Comparison of ENCODE assay signal across 1 cellular context in the genomic region with DNA sequence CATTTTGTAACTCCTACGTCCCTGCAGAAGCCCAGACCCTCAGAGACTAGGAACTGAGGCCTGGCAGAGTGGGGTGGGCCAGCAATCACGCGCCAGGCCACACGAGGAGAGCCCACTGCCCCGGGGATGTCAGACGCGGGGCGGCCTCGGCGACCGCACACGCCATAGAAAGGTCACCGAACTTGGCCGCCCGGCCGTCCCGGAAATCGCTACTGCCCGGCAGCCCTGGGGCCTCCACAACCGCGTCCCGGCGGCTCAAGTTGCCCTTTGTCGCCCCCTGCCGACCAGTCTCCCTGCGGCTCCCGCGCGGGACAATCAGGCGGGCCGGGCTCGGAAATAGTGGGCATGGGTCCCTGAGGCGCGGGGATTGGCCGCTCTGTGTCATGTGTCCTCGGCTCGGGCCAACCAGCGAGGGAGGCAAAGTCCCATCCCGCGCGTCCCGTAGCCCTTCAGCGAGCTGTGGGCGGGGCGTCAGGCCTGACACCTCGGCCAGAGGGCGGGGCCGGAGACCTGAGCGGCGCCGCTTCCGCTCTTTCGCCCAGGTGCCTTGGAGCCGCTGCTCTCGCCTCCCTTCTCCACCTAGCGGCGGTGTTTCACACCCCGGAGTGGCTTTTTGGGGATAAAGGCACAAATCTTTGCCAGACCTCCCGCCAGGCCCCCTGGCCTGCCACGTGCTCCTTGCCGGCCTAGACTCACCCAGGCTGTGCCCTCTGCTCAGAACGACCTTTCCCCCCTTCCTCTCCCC.
TF ChIP-seq lines count a peak whose summit lies in the region.

No MANE protein-coding gene starts in this region.

TF ChIP-seq in GM12878, 131 proteins besides CTCF, POLR2A, EP300 and RAD21 (continued from another document and continues in another):
- TF ChIP-seq, protein P1, sequence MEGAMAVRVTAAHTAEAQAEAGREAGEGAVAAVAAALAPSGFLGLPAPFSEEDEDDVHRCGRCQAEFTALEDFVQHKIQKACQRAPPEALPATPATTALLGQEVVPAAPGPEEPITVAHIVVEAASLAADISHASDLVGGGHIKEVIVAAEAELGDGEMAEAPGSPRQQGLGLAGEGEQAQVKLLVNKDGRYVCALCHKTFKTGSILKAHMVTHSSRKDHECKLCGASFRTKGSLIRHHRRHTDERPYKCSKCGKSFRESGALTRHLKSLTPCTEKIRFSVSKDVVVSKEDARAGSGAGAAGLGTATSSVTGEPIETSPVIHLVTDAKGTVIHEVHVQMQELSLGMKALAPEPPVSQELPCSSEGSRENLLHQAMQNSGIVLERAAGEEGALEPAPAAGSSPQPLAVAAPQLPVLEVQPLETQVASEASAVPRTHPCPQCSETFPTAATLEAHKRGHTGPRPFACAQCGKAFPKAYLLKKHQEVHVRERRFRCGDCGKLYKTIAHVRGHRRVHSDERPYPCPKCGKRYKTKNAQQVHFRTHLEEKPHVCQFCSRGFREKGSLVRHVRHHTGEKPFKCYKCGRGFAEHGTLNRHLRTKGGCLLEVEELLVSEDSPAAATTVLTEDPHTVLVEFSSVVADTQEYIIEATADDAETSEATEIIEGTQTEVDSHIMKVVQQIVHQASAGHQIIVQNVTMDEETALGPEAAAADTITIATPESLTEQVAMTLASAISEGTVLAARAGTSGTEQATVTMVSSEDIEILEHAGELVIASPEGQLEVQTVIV (IDR thresholded peaks at IDR 0.05; ENCODE audit: borderline replicate concordance, partially characterized antibody) = peak; percentile 50
- TF ChIP-seq, protein P2, sequence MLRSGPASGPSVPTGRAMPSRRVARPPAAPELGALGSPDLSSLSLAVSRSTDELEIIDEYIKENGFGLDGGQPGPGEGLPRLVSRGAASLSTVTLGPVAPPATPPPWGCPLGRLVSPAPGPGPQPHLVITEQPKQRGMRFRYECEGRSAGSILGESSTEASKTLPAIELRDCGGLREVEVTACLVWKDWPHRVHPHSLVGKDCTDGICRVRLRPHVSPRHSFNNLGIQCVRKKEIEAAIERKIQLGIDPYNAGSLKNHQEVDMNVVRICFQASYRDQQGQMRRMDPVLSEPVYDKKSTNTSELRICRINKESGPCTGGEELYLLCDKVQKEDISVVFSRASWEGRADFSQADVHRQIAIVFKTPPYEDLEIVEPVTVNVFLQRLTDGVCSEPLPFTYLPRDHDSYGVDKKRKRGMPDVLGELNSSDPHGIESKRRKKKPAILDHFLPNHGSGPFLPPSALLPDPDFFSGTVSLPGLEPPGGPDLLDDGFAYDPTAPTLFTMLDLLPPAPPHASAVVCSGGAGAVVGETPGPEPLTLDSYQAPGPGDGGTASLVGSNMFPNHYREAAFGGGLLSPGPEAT (IDR thresholded peaks at IDR 0.05; ENCODE audit: low read depth) = peak; percentile 19; the same call in 1 of the 2 replicates
- peak; percentile 25; the same call in 1 of the 2 replicates for TF ChIP-seq MTA2 (IDR thresholded peaks at IDR 0.05; ENCODE audit: low read depth)
- peak; percentile 80 for TF ChIP-seq SP1 (IDR thresholded peaks at IDR 0.05; ENCODE audit: low read depth, low read length)
- peak; percentile 44; the same call in 1 of the 2 replicates for TF ChIP-seq STAT1 (conservative IDR thresholded peaks at IDR 0.05)
- 0 out of 2 replicates have a peak, but pooled peaks have one; percentile 13 for TF ChIP-seq POLR2AphosphoS2 (IDR thresholded peaks at IDR 0.05; ENCODE audit: low read depth, low read length)
- TF ChIP-seq NFIC (IDR thresholded peaks at IDR 0.05; ENCODE audit: low read depth, low read length) = no peak
- TF ChIP-seq IKZF2 (IDR thresholded peaks at IDR 0.05) = 0 out of 4 replicates have a peak, but pooled peaks of 1 of the 2 experiments have one; percentile 7
- TF ChIP-seq SUPT20H (IDR thresholded peaks at IDR 0.05; ENCODE audit: borderline replicate concordance, control insufficient read depth, low read depth, low read length) = no peak
- TF ChIP-seq TCF7 (IDR thresholded peaks at IDR 0.05; ENCODE audit: borderline replicate concordance) = no peak
- 0 out of 2 replicates have a peak, but pooled peaks have one; percentile 74 for TF ChIP-seq NBN (IDR thresholded peaks at IDR 0.05)
- TF ChIP-seq, protein P3, sequence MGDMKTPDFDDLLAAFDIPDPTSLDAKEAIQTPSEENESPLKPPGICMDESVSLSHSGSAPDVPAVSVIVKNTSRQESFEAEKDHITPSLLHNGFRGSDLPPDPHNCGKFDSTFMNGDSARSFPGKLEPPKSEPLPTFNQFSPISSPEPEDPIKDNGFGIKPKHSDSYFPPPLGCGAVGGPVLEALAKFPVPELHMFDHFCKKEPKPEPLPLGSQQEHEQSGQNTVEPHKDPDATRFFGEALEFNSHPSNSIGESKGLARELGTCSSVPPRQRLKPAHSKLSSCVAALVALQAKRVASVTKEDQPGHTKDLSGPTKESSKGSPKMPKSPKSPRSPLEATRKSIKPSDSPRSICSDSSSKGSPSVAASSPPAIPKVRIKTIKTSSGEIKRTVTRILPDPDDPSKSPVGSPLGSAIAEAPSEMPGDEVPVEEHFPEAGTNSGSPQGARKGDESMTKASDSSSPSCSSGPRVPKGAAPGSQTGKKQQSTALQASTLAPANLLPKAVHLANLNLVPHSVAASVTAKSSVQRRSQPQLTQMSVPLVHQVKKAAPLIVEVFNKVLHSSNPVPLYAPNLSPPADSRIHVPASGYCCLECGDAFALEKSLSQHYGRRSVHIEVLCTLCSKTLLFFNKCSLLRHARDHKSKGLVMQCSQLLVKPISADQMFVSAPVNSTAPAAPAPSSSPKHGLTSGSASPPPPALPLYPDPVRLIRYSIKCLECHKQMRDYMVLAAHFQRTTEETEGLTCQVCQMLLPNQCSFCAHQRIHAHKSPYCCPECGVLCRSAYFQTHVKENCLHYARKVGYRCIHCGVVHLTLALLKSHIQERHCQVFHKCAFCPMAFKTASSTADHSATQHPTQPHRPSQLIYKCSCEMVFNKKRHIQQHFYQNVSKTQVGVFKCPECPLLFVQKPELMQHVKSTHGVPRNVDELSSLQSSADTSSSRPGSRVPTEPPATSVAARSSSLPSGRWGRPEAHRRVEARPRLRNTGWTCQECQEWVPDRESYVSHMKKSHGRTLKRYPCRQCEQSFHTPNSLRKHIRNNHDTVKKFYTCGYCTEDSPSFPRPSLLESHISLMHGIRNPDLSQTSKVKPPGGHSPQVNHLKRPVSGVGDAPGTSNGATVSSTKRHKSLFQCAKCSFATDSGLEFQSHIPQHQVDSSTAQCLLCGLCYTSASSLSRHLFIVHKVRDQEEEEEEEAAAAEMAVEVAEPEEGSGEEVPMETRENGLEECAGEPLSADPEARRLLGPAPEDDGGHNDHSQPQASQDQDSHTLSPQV (IDR thresholded peaks at IDR 0.05) = no peak; the same call in 1 of the 2 replicates
- TF ChIP-seq POU2F2 (IDR thresholded peaks at IDR 0.05; ENCODE audit: borderline replicate concordance, low read depth, low read length) = peak; percentile 68; the same call in 2 of the 3 replicates
- peak; percentile 56; the same call in 1 of the 2 replicates for TF ChIP-seq TAF1 (IDR thresholded peaks at IDR 0.05; ENCODE audit: borderline replicate concordance, low read depth, low read length)
- TF ChIP-seq SIN3A (IDR thresholded peaks at IDR 0.05; ENCODE audit: low read depth, low read length) = peak; percentile 62; the same call in 1 of the 2 replicates
- TF ChIP-seq, protein P4, sequence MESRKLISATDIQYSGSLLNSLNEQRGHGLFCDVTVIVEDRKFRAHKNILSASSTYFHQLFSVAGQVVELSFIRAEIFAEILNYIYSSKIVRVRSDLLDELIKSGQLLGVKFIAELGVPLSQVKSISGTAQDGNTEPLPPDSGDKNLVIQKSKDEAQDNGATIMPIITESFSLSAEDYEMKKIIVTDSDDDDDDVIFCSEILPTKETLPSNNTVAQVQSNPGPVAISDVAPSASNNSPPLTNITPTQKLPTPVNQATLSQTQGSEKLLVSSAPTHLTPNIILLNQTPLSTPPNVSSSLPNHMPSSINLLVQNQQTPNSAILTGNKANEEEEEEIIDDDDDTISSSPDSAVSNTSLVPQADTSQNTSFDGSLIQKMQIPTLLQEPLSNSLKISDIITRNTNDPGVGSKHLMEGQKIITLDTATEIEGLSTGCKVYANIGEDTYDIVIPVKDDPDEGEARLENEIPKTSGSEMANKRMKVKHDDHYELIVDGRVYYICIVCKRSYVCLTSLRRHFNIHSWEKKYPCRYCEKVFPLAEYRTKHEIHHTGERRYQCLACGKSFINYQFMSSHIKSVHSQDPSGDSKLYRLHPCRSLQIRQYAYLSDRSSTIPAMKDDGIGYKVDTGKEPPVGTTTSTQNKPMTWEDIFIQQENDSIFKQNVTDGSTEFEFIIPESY (IDR thresholded peaks at IDR 0.05) = no peak
- no peak for TF ChIP-seq NFYA (IDR thresholded peaks at IDR 0.05; ENCODE audit: borderline replicate concordance, low read depth, low read length)
- TF ChIP-seq ZBED1 (IDR thresholded peaks at IDR 0.05; ENCODE audit: borderline replicate concordance) = no peak
- TF ChIP-seq WRNIP1 (IDR thresholded peaks at IDR 0.05; ENCODE audit: borderline replicate concordance, low read depth, low read length) = no peak
- TF ChIP-seq GATAD2B (conservative IDR thresholded peaks at IDR 0.05; ENCODE audit: low read depth) = no peak; the same call in none of the 2 replicates
- peak; percentile 79; the same call in 1 of the 2 replicates for TF ChIP-seq TCF12 (IDR thresholded peaks at IDR 0.05; ENCODE audit: low read depth, low read length)
- TF ChIP-seq MYC (IDR thresholded peaks at IDR 0.05; ENCODE audit: insufficient read depth, insufficient read length, insufficient replicate concordance, low read length, severe bottlenecking) = peak; percentile 17
- peak; percentile 26; the same call in 1 of the 2 replicates for TF ChIP-seq BCL11A (IDR thresholded peaks at IDR 0.05; ENCODE audit: low read depth, low read length)
- no peak for TF ChIP-seq FOXM1 (IDR thresholded peaks at IDR 0.05; ENCODE audit: low read depth, low read length)
- peak; percentile 80; the same call in 1 of the 2 replicates for TF ChIP-seq ZNF207 (IDR thresholded peaks at IDR 0.05; ENCODE audit: borderline replicate concordance)
- peak; percentile 93 for TF ChIP-seq SMARCA5 (IDR thresholded peaks at IDR 0.05)
- TF ChIP-seq, protein P5, sequence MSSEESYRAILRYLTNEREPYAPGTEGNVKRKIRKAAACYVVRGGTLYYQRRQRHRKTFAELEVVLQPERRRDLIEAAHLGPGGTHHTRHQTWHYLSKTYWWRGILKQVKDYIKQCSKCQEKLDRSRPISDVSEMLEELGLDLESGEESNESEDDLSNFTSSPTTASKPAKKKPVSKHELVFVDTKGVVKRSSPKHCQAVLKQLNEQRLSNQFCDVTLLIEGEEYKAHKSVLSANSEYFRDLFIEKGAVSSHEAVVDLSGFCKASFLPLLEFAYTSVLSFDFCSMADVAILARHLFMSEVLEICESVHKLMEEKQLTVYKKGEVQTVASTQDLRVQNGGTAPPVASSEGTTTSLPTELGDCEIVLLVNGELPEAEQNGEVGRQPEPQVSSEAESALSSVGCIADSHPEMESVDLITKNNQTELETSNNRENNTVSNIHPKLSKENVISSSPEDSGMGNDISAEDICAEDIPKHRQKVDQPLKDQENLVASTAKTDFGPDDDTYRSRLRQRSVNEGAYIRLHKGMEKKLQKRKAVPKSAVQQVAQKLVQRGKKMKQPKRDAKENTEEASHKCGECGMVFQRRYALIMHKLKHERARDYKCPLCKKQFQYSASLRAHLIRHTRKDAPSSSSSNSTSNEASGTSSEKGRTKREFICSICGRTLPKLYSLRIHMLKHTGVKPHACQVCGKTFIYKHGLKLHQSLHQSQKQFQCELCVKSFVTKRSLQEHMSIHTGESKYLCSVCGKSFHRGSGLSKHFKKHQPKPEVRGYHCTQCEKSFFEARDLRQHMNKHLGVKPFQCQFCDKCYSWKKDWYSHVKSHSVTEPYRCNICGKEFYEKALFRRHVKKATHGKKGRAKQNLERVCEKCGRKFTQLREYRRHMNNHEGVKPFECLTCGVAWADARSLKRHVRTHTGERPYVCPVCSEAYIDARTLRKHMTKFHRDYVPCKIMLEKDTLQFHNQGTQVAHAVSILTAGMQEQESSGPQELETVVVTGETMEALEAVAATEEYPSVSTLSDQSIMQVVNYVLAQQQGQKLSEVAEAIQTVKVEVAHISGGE (CRISPR knock-in tag; IDR thresholded peaks at IDR 0.05) = no peak
- TF ChIP-seq, protein P6, sequence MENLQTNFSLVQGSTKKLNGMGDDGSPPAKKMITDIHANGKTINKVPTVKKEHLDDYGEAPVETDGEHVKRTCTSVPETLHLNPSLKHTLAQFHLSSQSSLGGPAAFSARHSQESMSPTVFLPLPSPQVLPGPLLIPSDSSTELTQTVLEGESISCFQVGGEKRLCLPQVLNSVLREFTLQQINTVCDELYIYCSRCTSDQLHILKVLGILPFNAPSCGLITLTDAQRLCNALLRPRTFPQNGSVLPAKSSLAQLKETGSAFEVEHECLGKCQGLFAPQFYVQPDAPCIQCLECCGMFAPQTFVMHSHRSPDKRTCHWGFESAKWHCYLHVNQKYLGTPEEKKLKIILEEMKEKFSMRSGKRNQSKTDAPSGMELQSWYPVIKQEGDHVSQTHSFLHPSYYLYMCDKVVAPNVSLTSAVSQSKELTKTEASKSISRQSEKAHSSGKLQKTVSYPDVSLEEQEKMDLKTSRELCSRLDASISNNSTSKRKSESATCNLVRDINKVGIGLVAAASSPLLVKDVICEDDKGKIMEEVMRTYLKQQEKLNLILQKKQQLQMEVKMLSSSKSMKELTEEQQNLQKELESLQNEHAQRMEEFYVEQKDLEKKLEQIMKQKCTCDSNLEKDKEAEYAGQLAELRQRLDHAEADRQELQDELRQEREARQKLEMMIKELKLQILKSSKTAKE (IDR thresholded peaks at IDR 0.05; ENCODE audit: low read depth, poor library complexity, severe bottlenecking) = no peak
- TF ChIP-seq ZZZ3 (IDR thresholded peaks at IDR 0.05; ENCODE audit: control insufficient read depth, insufficient read length, low read depth) = no peak
- TF ChIP-seq KDM1A (IDR thresholded peaks at IDR 0.05; ENCODE audit: borderline replicate concordance) = no peak
- TF ChIP-seq ZSCAN29 (IDR thresholded peaks at IDR 0.05) = no peak
- no peak for TF ChIP-seq ZNF217 (IDR thresholded peaks at IDR 0.05)
- TF ChIP-seq DPF2 (IDR thresholded peaks at IDR 0.05) = 0 out of 2 replicates have a peak, but pooled peaks have one; percentile 53
- TF ChIP-seq, protein P7, sequence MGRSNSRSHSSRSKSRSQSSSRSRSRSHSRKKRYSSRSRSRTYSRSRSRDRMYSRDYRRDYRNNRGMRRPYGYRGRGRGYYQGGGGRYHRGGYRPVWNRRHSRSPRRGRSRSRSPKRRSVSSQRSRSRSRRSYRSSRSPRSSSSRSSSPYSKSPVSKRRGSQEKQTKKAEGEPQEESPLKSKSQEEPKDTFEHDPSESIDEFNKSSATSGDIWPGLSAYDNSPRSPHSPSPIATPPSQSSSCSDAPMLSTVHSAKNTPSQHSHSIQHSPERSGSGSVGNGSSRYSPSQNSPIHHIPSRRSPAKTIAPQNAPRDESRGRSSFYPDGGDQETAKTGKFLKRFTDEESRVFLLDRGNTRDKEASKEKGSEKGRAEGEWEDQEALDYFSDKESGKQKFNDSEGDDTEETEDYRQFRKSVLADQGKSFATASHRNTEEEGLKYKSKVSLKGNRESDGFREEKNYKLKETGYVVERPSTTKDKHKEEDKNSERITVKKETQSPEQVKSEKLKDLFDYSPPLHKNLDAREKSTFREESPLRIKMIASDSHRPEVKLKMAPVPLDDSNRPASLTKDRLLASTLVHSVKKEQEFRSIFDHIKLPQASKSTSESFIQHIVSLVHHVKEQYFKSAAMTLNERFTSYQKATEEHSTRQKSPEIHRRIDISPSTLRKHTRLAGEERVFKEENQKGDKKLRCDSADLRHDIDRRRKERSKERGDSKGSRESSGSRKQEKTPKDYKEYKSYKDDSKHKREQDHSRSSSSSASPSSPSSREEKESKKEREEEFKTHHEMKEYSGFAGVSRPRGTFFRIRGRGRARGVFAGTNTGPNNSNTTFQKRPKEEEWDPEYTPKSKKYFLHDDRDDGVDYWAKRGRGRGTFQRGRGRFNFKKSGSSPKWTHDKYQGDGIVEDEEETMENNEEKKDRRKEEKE (IDR thresholded peaks at IDR 0.05) = no peak
- no peak for TF ChIP-seq YBX1 (IDR thresholded peaks at IDR 0.05)
- peak; percentile 8 for TF ChIP-seq RELA (IDR thresholded peaks at IDR 0.05; ENCODE audit: borderline replicate concordance, partially characterized antibody)
